ENCODE assay signal across 14 cellular contexts in the genomic region with DNA sequence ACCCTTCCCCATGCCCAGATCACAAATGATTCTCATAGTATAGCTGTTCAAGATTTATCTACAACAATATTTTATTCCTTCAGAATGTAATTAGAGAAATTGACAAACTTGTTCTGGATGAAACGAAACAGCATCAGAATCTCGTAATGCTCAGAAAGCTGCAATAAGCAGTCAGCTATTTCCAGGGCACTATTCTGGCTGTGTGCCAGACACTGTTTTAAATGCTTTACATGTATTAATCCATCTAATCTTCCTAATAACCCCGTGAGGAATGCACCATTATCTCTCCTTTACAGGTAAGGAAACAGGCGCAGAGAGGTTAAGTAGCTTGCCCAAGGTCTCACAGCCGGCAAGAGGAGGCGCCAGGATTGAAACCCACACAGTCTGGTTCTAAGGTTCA. TPM values are rescaled to one million over a fixed set of nuclear protein-coding genes. Genes with fewer than 3 reads are reported as not detected.
"Had no signal": no experiment of that assay in that cellular context is flagged by ENCODE, and none has a peak within 500 bp of the region (broad histone marks: within the 10 kb centered on the region; RNA-seq: fewer than 3 reads in every experiment).

No MANE protein-coding gene starts in this region.

- H3K27me3 Mint-ChIP-seq: activated B cell treated with CpG ODN at 0.5 μM for 24 hours had no signal

- H3K4me3 ChIP-seq: lung, psoas muscle, sigmoid colon had no signal

- H3K27ac ChIP-seq: psoas muscle, sigmoid colon had no signal

- H3K4me1 ChIP-seq: psoas muscle, sigmoid colon had no signal

- DNase-seq: activated B cell treated with CpG ODN at 0.5 μM for 24 hours; activated CD4-positive, alpha-beta T cell treated with anti-CD3 and anti-CD28 coated beads for 48 hours; activated CD8-positive, alpha-beta T cell treated with anti-CD3 and anti-CD28 coated beads for 36 hours; activated gamma-delta T cell; activated T-cell treated with anti-CD3 and anti-CD28 coated beads, Interleukin-2, amount 50 U/mL, for 72 hours; midbrain; psoas muscle; sigmoid colon; stimulated activated CD4-positive, alpha-beta T cell treated with anti-CD3 and anti-CD28 coated beads, Interleukin-1b, Interleukin-23, amount 100 ng/mL, for 48 hours; T-helper 2 cell had no signal

- H3K9me3 ChIP-seq: psoas muscle, sigmoid colon had no signal

- H3K36me3 Mint-ChIP-seq: activated naive CD4-positive, alpha-beta T cell treated with anti-CD3 and anti-CD28 coated beads, Interleukin-2, amount 50 U/mL, for 72 hours had no signal

- H3K36me3 ChIP-seq: sigmoid colon had no signal

- H3K9me3 Mint-ChIP-seq: activated B cell treated with CpG ODN at 0.5 μM for 24 hours; activated CD8-positive, alpha-beta T cell treated with anti-CD3 and anti-CD28 coated beads for 36 hours; activated naive CD4-positive, alpha-beta T cell treated with anti-CD3 and anti-CD28 coated beads, Interleukin-2, amount 50 U/mL, for 72 hours; activated T-cell treated with anti-CD3 and anti-CD28 coated beads, Interleukin-2, amount 50 U/mL, for 72 hours had no signal

- H3K27ac Mint-ChIP-seq: activated B cell treated with CpG ODN at 0.5 μM for 24 hours; activated CD8-positive, alpha-beta T cell treated with anti-CD3 and anti-CD28 coated beads for 36 hours; activated naive CD4-positive, alpha-beta T cell treated with anti-CD3 and anti-CD28 coated beads, Interleukin-2, amount 50 U/mL, for 72 hours; activated T-cell treated with anti-CD3 and anti-CD28 coated beads, Interleukin-2, amount 50 U/mL, for 72 hours had no signal

- H3K4me3 Mint-ChIP-seq: activated B cell treated with CpG ODN at 0.5 μM for 24 hours; activated CD8-positive, alpha-beta T cell treated with anti-CD3 and anti-CD28 coated beads for 36 hours; activated T-cell treated with anti-CD3 and anti-CD28 coated beads, Interleukin-2, amount 50 U/mL, for 72 hours had no signal

- ATAC-seq: activated CD8-positive, alpha-beta T cell treated with anti-CD3 and anti-CD28 coated beads for 36 hours; activated naive CD4-positive, alpha-beta T cell treated with anti-CD3 and anti-CD28 coated beads, Interleukin-2, amount 50 U/mL, for 72 hours; activated T-cell treated with anti-CD3 and anti-CD28 coated beads, Interleukin-2, amount 50 U/mL, for 72 hours; psoas muscle had no signal

RNA-seq across cellular contexts. Expression of a gene that starts 10.1 kb away (rescaled TPM):
- total RNA-seq: activated CD8-positive, alpha-beta T cell treated with anti-CD3 and anti-CD28 coated beads for 36 hours; activated naive CD4-positive, alpha-beta T cell treated with anti-CD3 and anti-CD28 coated beads, Interleukin-2, amount 50 U/mL, for 72 hours; activated T-cell treated with anti-CD3 and anti-CD28 coated beads, Interleukin-2, amount 50 U/mL, for 72 hours; cardiac septum; endothelial cell of umbilical vein; psoas muscle had no signal
- polyA plus RNA-seq: endothelial cell of umbilical vein, psoas muscle had no signal
